Comparison of ENCODE assay signal across 24 cellular contexts in genomic region chr11:109237636-109238035, GRCh38.
"Had no signal": no experiment of that assay in that cellular context is flagged by ENCODE, and none has a peak within 500 bp of the region (broad histone marks: within the 10 kb centered on the region; RNA-seq: fewer than 3 reads in every experiment).

No MANE protein-coding gene starts in this region.

- DNase-seq: activated CD4-positive, alpha-beta memory T cell treated with anti-CD3 and anti-CD28 coated beads, Interleukin-2, amount 10 ng/mL, durations not matched to agents 7 days and 5 days; activated CD4-positive, alpha-beta T cell treated with anti-CD3 and anti-CD28 coated beads, Interleukin-2, amount 10 ng/mL, durations not matched to agents 7 days and 5 days; activated CD4-positive, CD25-positive, alpha-beta regulatory T cell; activated gamma-delta T cell; activated naive CD4-positive, alpha-beta T cell treated with anti-CD3 and anti-CD28 coated beads for 36 hours; activated naive CD8-positive, alpha-beta T cell treated with anti-CD3 and anti-CD28 coated beads for 36 hours; activated T-cell treated with anti-CD3 and anti-CD28 coated beads for 4 hours; activated T-cell treated with anti-CD3 and anti-CD28 coated beads, Interleukin-2, amount 50 U/mL, for 48 hours; anterior cingulate cortex; NCI-H1048; NCI-H146; NCI-H187 treated with DMSO at 0.1 percent for 48 hours; NCI-H2081 treated with DMSO at 0.1 percent for 48 hours; NCI-H2171 treated with DMSO at 0.1 percent for 48 hours; NCI-H226; NCI-H510A; NCI-H526 treated with DMSO at 0.1 percent for 48 hours; NCI-H82; SIG-M5; T-cell; T-helper 2 cell; T1000 had no signal

- ATAC-seq: activated T-helper 17 cell treated with anti-CD3 and anti-CD28 coated beads, Interleukin-2, amount 50 U/mL, for 72 hours; T-cell had no signal

- H3K27ac ChIP-seq: VCaP had no signal
